Comparison of ENCODE assay signal across 9 cellular contexts in the genomic region with DNA sequence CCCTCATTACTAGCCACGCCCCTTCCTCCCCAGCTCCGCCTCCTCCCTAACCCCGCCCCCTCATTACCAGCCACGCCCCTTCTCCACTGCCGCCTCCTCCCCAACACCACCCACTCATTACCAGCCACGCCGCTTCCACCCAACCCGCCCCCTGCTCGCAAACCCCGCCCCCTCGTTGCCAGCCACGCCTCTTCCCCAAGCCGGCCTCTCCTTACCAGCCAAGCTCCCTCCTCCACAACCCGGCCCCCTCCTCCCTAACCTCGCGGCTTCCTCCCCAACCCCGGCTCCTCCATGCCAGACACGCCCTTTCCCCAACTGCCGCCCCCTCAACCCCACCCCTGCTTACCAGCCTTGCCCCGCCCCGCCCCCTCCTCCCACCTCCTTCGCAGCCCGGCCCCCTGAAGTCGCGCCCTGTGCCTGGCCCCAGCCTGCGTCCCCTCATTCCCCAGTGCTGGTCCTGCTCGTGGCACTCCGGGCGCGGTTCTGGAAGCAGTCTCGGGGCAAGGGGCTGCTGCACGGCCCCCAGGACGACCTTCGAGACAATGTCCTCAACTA. TPM values are rescaled to one million over a fixed set of nuclear protein-coding genes. Genes with fewer than 3 reads are reported as not detected.
A peak's percentile ranks its signal among the peaks of the same experiment; 100 is the strongest.
DNase-seq lines count a peak whose midpoint lies in the region; ATAC-seq and TF ChIP-seq lines count a peak whose summit lies in the region.
"Had no signal": no experiment of that assay in that cellular context is flagged by ENCODE, and none has a peak within 500 bp of the region (broad histone marks: within the 10 kb centered on the region; RNA-seq: fewer than 3 reads in every experiment).

No MANE protein-coding gene starts in this region.

- H3K9ac ChIP-seq in H9 (ENCODE audit: extremely low read depth, insufficient read length, low read length) = no peak overlapping the region

- H3K4me1 Mint-ChIP-seq in H9 (no peaks in the 10 kb centered on the region), osteocyte (ENCODE audit: unreplicated experiment) (no peaks in the 10 kb centered on the region)
- H3K4me1 Mint-ChIP-seq: nephron had no signal

- no peak overlapping the region for H2BK5ac ChIP-seq in H9 (ENCODE audit: insufficient read length, low read length)

- no peak overlapping the region for H2BK120ac ChIP-seq in H9 (ENCODE audit: low read depth, low read length, poor library complexity, severe bottlenecking)

- H3K9me3 ChIP-seq in H9 (ENCODE audit: control insufficient read depth, low read depth, low read length) = no peaks in the 10 kb centered on the region

- peak overlapping the region; percentile 34 for H3K4me2 ChIP-seq in H9 (ENCODE audit: insufficient read depth, insufficient read length, low read length)

- ATAC-seq in omental fat pad (ENCODE audit: low FRiP score) = no peak

- H4K5ac ChIP-seq in H9 (ENCODE audit: insufficient read length, low read depth, low read length) = no peak overlapping the region

- H3K27me3 Mint-ChIP-seq in H9 (ENCODE audit: low read depth) = peaks cover 31% of the 10 kb centered on the region
- no peaks in the 10 kb centered on the region for H3K27me3 Mint-ChIP-seq in osteocyte (ENCODE audit: unreplicated experiment)

- H3K4ac ChIP-seq in H9 (ENCODE audit: low read depth, low read length) = no peak overlapping the region

- H2BK12ac ChIP-seq in H9 (ENCODE audit: insufficient read length, low read depth, low read length) = no peak overlapping the region

- no peak overlapping the region for H3K56ac ChIP-seq in H9 (ENCODE audit: insufficient read length, low read depth, low read length)

- no peak for TF ChIP-seq CTCF in AG09319 (IDR thresholded peaks at IDR 0.05; ENCODE audit: low read depth, low read length)
- TF ChIP-seq CTCF in H9 (conservative IDR thresholded peaks at IDR 0.05) = no peak
- TF ChIP-seq CTCF in fibroblast of the aortic adventitia (IDR thresholded peaks at IDR 0.05; ENCODE audit: insufficient read depth, low read length) = no peak
- no peak for TF ChIP-seq CTCF in omental fat pad (IDR thresholded peaks at IDR 0.05)
- TF ChIP-seq CTCF in osteocyte (IDR thresholded peaks at IDR 0.05) = no peak

- H3K27ac Mint-ChIP-seq in H9 (no peak overlapping the region), osteocyte (ENCODE audit: unreplicated experiment) (no peak overlapping the region)
- H3K27ac Mint-ChIP-seq: nephron had no signal

- H3K4me1 ChIP-seq in H9 (ENCODE audit: insufficient read depth, low read length) = no peaks in the 10 kb centered on the region

- no peak overlapping the region for H3K14ac ChIP-seq in H9 (ENCODE audit: insufficient read depth, low read length)

- H3K4me3 Mint-ChIP-seq in H9 = peak overlapping the region in 1 of 2 experiments; percentile 48; a peak in 2 of 5 replicates
- no peak overlapping the region for H3K4me3 Mint-ChIP-seq in osteocyte (ENCODE audit: unreplicated experiment)
- H3K4me3 Mint-ChIP-seq: nephron had no signal

- no peaks in the 10 kb centered on the region for H3K79me1 ChIP-seq in H9 (ENCODE audit: insufficient read depth, low read depth, low read length, poor library complexity, severe bottlenecking)

- DNase-seq in AG09319 (ENCODE audit: extremely low read depth, low read depth) (peak; percentile 69), H9 (peak; percentile 96), T1000 (lab: John Stamatoyannopoulos, UW) (peak; percentile 80), fibroblast of the aortic adventitia (ENCODE audit: low read depth) (peak; percentile 77), skeletal muscle cell (ENCODE audit: low read depth) (peak; percentile 65), omental fat pad (ENCODE audit: low spot score) (no peak), osteocyte (ENCODE audit: extremely low spot score, unreplicated experiment) (no peak), NCI-H2107 treated with DMSO at 0.1 percent for 48 hours (lab: John Stamatoyannopoulos, UW; ENCODE audit: unreplicated experiment) (no peak)

- H4K8ac ChIP-seq in H9 (replicated peaks; ENCODE audit: insufficient read length, low read depth, low read length) = no peak overlapping the region

- peaks cover 5% of the 10 kb centered on the region in 2 experiments; a peak in 2 of 5 replicates for H3K9me3 Mint-ChIP-seq in H9
- H3K9me3 Mint-ChIP-seq in osteocyte (ENCODE audit: unreplicated experiment) = no peaks in the 10 kb centered on the region
- H3K9me3 Mint-ChIP-seq: nephron had no signal

- H3K36me3 Mint-ChIP-seq in H9 (ENCODE audit: insufficient read depth in 1 of 3, low read depth in 3 of 3) (no peaks in the 10 kb centered on the region), osteocyte (ENCODE audit: unreplicated experiment) (no peaks in the 10 kb centered on the region)

- H3T11ph ChIP-seq in H9 (ENCODE audit: low read length) = no peak overlapping the region

- no peak overlapping the region for H2BK20ac ChIP-seq in H9 (ENCODE audit: low read depth, low read length, poor library complexity, severe bottlenecking)

- no peak overlapping the region for H2BK15ac ChIP-seq in H9 (ENCODE audit: low read depth, low read length)

- H3K79me2 ChIP-seq in H9 (ENCODE audit: insufficient read depth, low read length) = no peaks in the 10 kb centered on the region

- H3K4me3 ChIP-seq in fibroblast of the aortic adventitia (ENCODE audit: low read depth, low read length) (no peak overlapping the region), skeletal muscle cell (ENCODE audit: low read depth, low read length) (peak overlapping the region; percentile 36)

- no peak overlapping the region for H4K91ac ChIP-seq in H9 (ENCODE audit: insufficient read length, low read depth, low read length)

- H3K23me2 ChIP-seq in H9 (ENCODE audit: insufficient read length, low read depth, low read length, poor library complexity, severe bottlenecking) = peaks cover 5% of the 10 kb centered on the region

- H3K27ac ChIP-seq in H9 (ENCODE audit: insufficient read length, low read depth, low read length) = no peak overlapping the region

- H3K23ac ChIP-seq in H9 (ENCODE audit: insufficient read length, low read depth, low read length) = no peak overlapping the region

- H4K20me1 ChIP-seq in H9 (ENCODE audit: control insufficient read depth, insufficient read depth, insufficient read length) = no peaks in the 10 kb centered on the region

- no peak overlapping the region for H2AK5ac ChIP-seq in H9 (ENCODE audit: insufficient read length, low read length)

- no CpG with 5 or more reads among the region's 34 CpGs for WGBS in H9 (ENCODE audit: extremely low coverage, insufficient read length, low lambda C conversion rate)

- H3K27me3 ChIP-seq in H9 (ENCODE audit: insufficient read depth, low read length) = no peaks in the 10 kb centered on the region; the same call in 1 of the 2 replicates

- no peak overlapping the region for H2AFZ ChIP-seq in H9 (ENCODE audit: low read length)

- no peak overlapping the region for H3K18ac ChIP-seq in H9 (ENCODE audit: insufficient read length, low read depth, low read length)

RNA-seq across cellular contexts. Expression of gene SLC22A31, which starts 7.2 kb away (rescaled TPM):
- total RNA-seq in H9 (2021) (7.7 and 8.1 TPM in 2 replicates), fibroblast of the aortic adventitia (ENCODE audit: low replicate concordance) (not detected in 2 replicates), omental fat pad (not detected), osteocyte (not detected in 2 replicates)

RNA-seq across cellular contexts. Expression of gene CDH15, which starts 21.6 kb away (rescaled TPM):
- 0.18 and 0.28 TPM in 2 replicates for total RNA-seq in H9 (2021)
- total RNA-seq in fibroblast of the aortic adventitia (ENCODE audit: low replicate concordance) = 0.09 TPM in 1 of 2 replicates, not detected in the other
- total RNA-seq in omental fat pad = not detected
- total RNA-seq in osteocyte = 0.13 and 0.35 TPM in 2 replicates

RNA-seq across cellular contexts. Expression of gene ZNF778, which starts 24.4 kb away (rescaled TPM):
- 16.4 and 17.5 TPM in 2 replicates for total RNA-seq in H9 (2021)
- 8.0 and 13.8 TPM in 2 replicates for total RNA-seq in fibroblast of the aortic adventitia (ENCODE audit: low replicate concordance)
- 10 to 100 TPM in 2 of 4 donors, 1 to 10 TPM in 2; 5.7 to 22.8 (median 13.4) TPM for total RNA-seq in omental fat pad
- total RNA-seq in osteocyte = 8.6 and 10.5 TPM in 2 replicates

Comparison
In these comparisons a context has a peak if more than half of its experiments do, and no peak if none do; other contexts are left out.
1. DNase-seq: peak in AG09319 (single experiment), H9 (single experiment), T1000 (single experiment), fibroblast of the aortic adventitia (single experiment) and skeletal muscle cell (single experiment); none in omental fat pad (single experiment), osteocyte (single experiment) and NCI-H2107 treated with DMSO at 0.1 percent for 48 hours (single experiment).